In genomic region chr2:42169100-42169868, GRCh38 we compare ENCODE assay signal across 8 cellular contexts. TPM values are rescaled to one million over a fixed set of nuclear protein-coding genes. Genes with fewer than 3 reads are reported as not detected.
A peak's percentile ranks its signal among the peaks of the same experiment; 100 is the strongest.
DNase-seq lines count a peak whose midpoint lies in the region; ATAC-seq and TF ChIP-seq lines count a peak whose summit lies in the region.

A gene with protein sequence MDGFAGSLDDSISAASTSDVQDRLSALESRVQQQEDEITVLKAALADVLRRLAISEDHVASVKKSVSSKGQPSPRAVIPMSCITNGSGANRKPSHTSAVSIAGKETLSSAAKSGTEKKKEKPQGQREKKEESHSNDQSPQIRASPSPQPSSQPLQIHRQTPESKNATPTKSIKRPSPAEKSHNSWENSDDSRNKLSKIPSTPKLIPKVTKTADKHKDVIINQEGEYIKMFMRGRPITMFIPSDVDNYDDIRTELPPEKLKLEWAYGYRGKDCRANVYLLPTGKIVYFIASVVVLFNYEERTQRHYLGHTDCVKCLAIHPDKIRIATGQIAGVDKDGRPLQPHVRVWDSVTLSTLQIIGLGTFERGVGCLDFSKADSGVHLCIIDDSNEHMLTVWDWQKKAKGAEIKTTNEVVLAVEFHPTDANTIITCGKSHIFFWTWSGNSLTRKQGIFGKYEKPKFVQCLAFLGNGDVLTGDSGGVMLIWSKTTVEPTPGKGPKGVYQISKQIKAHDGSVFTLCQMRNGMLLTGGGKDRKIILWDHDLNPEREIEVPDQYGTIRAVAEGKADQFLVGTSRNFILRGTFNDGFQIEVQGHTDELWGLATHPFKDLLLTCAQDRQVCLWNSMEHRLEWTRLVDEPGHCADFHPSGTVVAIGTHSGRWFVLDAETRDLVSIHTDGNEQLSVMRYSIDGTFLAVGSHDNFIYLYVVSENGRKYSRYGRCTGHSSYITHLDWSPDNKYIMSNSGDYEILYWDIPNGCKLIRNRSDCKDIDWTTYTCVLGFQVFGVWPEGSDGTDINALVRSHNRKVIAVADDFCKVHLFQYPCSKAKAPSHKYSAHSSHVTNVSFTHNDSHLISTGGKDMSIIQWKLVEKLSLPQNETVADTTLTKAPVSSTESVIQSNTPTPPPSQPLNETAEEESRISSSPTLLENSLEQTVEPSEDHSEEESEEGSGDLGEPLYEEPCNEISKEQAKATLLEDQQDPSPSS (plus strand): TSS chr2:42169353. CDS start chr2:42169612, 259 bp downstream.

- H3K18ac ChIP-seq in trophoblast cell (ENCODE audit: low read length) = peak within 1 kb of the TSS; percentile 76

- peak; percentile 80 for DNase-seq in NCI-H128 (lab: John Stamatoyannopoulos, UW; ENCODE audit: unreplicated experiment)
- DNase-seq in SW480 (ENCODE audit: low spot score) = peak; percentile 89
- DNase-seq in activated naive CD8-positive, alpha-beta T cell treated with anti-CD3 and anti-CD28 coated beads, Interleukin-2, amount 50 U/mL, for 24 hours = peak; percentile 93
- peak; percentile 96 for DNase-seq in cardiac septum (ENCODE audit: low spot score)
- peak; percentile 89 to 97 for DNase-seq in trophoblast cell
- peak; percentile 95 for DNase-seq in transverse colon

- WGBS in trophoblast cell (ENCODE audit: extremely low coverage, insufficient coverage, insufficient read length) = no CpG with 5 or more reads among the region's 87 CpGs
- WGBS in transverse colon (ENCODE audit: low coverage in 1 of 2), 2 donors = 4% methylated on average over 19 of the region's 87 CpGs; no CpG with 5 or more reads in 1 of the 2 donors

- ATAC-seq in HG02678 (IDR thresholded peaks at IDR 0.05; ENCODE audit: unreplicated experiment) = peak; percentile 81
- peak; percentile 82 for ATAC-seq in activated naive CD8-positive, alpha-beta T cell treated with anti-CD3 and anti-CD28 coated beads, Interleukin-2, amount 50 U/mL, for 24 hours

- TF ChIP-seq CTCF in GM12875 (IDR thresholded peaks at IDR 0.05; ENCODE audit: borderline replicate concordance, insufficient read depth, low read depth, low read length) (no peak), transverse colon (IDR thresholded peaks at IDR 0.05) (no peak)

- H3K27me3 ChIP-seq in trophoblast cell (ENCODE audit: insufficient read depth, low read length) = no peaks in the 10 kb centered on the region
- H3K27me3 ChIP-seq in transverse colon = no peaks in the 10 kb centered on the region

- H4K91ac ChIP-seq in trophoblast cell (ENCODE audit: low read depth, low read length) = peak within 1 kb of the TSS; percentile 54

- peak within 1 kb of the TSS; percentile 20 for H2BK12ac ChIP-seq in trophoblast cell (ENCODE audit: low read length)

- peak within 1 kb of the TSS; percentile 59 for H3K9ac ChIP-seq in trophoblast cell (ENCODE audit: low read length)

- peaks cover 31% of the 10 kb centered on the region for H3K4me1 Mint-ChIP-seq in activated naive CD8-positive, alpha-beta T cell treated with anti-CD3 and anti-CD28 coated beads, Interleukin-2, amount 50 U/mL, for 24 hours

- H3K9me3 ChIP-seq in trophoblast cell (ENCODE audit: insufficient read depth, low read depth, low read length) (peaks cover 1% of the 10 kb centered on the region), transverse colon (no peaks in the 10 kb centered on the region)

- H3K4me3 ChIP-seq in GM12875 (ENCODE audit: low read depth, low read length) = peak within 1 kb of the TSS; percentile 88
- H3K4me3 ChIP-seq in trophoblast cell (ENCODE audit: low read depth, low read length) = peak within 1 kb of the TSS; percentile 90
- peak within 1 kb of the TSS; percentile 75 to 97 (median 89) for H3K4me3 ChIP-seq in transverse colon

- H3K36me3 ChIP-seq in trophoblast cell (ENCODE audit: control insufficient read depth in 1 of 2, insufficient read depth in 2 of 2, low read length in 2 of 2) (no peaks in the 10 kb centered on the region), transverse colon (no peaks in the 10 kb centered on the region)

- peaks cover 12% of the 10 kb centered on the region for H3K79me2 ChIP-seq in trophoblast cell (ENCODE audit: control insufficient read depth, insufficient read depth, low read length, poor library complexity)

- peak within 1 kb of the TSS; percentile 80 for H3K4ac ChIP-seq in trophoblast cell (ENCODE audit: low read depth, low read length)

- H3K79me1 ChIP-seq in trophoblast cell (ENCODE audit: low read length) = peaks cover 11% of the 10 kb centered on the region

- H3K36me3 Mint-ChIP-seq in activated naive CD8-positive, alpha-beta T cell treated with anti-CD3 and anti-CD28 coated beads, Interleukin-2, amount 50 U/mL, for 24 hours (ENCODE audit: low read depth) = peaks cover 2% of the 10 kb centered on the region

- H3K4me3 Mint-ChIP-seq in activated naive CD8-positive, alpha-beta T cell treated with anti-CD3 and anti-CD28 coated beads, Interleukin-2, amount 50 U/mL, for 24 hours = no peak within 1 kb of the TSS

- peak within 1 kb of the TSS; percentile 85 for H4K8ac ChIP-seq in trophoblast cell (ENCODE audit: low read depth, low read length)

- in situ Hi-C loops in transverse colon (cut with MboI; ENCODE audit: low pct_ligation_motif_present in 1 of 4, low pct_unique_long_range_greater_than_20kb in 1 of 4, low sequenced_read_pairs in 3 of 4) = no loop called here

- H4K12ac ChIP-seq in trophoblast cell (ENCODE audit: low read depth, low read length) = peak within 1 kb of the TSS; percentile 64

- H2AK5ac ChIP-seq in trophoblast cell (ENCODE audit: low read length) = peak within 1 kb of the TSS; percentile 84

- H3K4me2 ChIP-seq in trophoblast cell (ENCODE audit: low read length) = peak within 1 kb of the TSS; percentile 89

- no peak for TF ChIP-seq EP300 in transverse colon (IDR thresholded peaks at IDR 0.05; ENCODE audit: low read depth)

- intact Hi-C loops in cardiac septum (cut with DNase I) (loop anchor here (2.0 kb wide), 1 partner anchor 70 kb away; no protein-coding TSS in a partner anchor), transverse colon (cut with DNase I; ENCODE audit: low total_unique reads) (loop anchor here (2.0 kb wide), 1 partner anchor 68 kb away; no protein-coding TSS in a partner anchor)

- H3K27ac ChIP-seq in trophoblast cell (ENCODE audit: low read depth, low read length) = peak within 1 kb of the TSS; percentile 3
- peak within 1 kb of the TSS; percentile 93 to 95 (median 93) for H3K27ac ChIP-seq in transverse colon

- TF ChIP-seq POLR2A in transverse colon (IDR thresholded peaks at IDR 0.05) = peak; percentile 87

- no peaks in the 10 kb centered on the region for H3K9me3 Mint-ChIP-seq in activated naive CD8-positive, alpha-beta T cell treated with anti-CD3 and anti-CD28 coated beads, Interleukin-2, amount 50 U/mL, for 24 hours

- peak within 1 kb of the TSS; percentile 56 for H3K14ac ChIP-seq in trophoblast cell (ENCODE audit: low read length)

- no peaks in the 10 kb centered on the region for H3K27me3 Mint-ChIP-seq in activated naive CD8-positive, alpha-beta T cell treated with anti-CD3 and anti-CD28 coated beads, Interleukin-2, amount 50 U/mL, for 24 hours

- peak within 1 kb of the TSS; percentile 63 for H2BK5ac ChIP-seq in trophoblast cell (ENCODE audit: low read depth, low read length, poor library complexity)

- peak within 1 kb of the TSS; percentile 63 for H2AFZ ChIP-seq in trophoblast cell (ENCODE audit: insufficient read depth, low read length, poor library complexity)

- peak within 1 kb of the TSS; percentile 74 for H2BK120ac ChIP-seq in trophoblast cell (ENCODE audit: insufficient read depth, low read length, poor library complexity)

- H3K27ac Mint-ChIP-seq in activated naive CD8-positive, alpha-beta T cell treated with anti-CD3 and anti-CD28 coated beads, Interleukin-2, amount 50 U/mL, for 24 hours = no peak within 1 kb of the TSS

- no peak within 1 kb of the TSS for H3K23ac ChIP-seq in trophoblast cell (ENCODE audit: low read length)

- H3K4me1 ChIP-seq in trophoblast cell (ENCODE audit: control insufficient read depth in 1 of 2, insufficient read depth in 2 of 2, low read length in 2 of 2) (peaks cover 0 to 5% of the 10 kb centered on the region in 2 experiments), transverse colon (peaks cover 0 to 46% (median 34%) of the 10 kb centered on the region in 4 donors)

RNA-seq across cellular contexts. Expression of the gene that starts here (rescaled TPM):
- total RNA-seq in cardiac septum (7.9 TPM), transverse colon (10 to 100 TPM; 49.7 to 91.5 (median 67.5) TPM)
- polyA plus RNA-seq in trophoblast cell (2013) = 32.8 and 33.8 TPM in 2 replicates

Comparison
In these comparisons a context has a peak if more than half of its experiments do, and no peak if none do; other contexts are left out.
1. Peak in every context shown above with its lines: DNase-seq, ATAC-seq, H3K4me3 ChIP-seq and H3K27ac ChIP-seq.